Comparison of ENCODE assay signal across 8 cellular contexts in the genomic region with DNA sequence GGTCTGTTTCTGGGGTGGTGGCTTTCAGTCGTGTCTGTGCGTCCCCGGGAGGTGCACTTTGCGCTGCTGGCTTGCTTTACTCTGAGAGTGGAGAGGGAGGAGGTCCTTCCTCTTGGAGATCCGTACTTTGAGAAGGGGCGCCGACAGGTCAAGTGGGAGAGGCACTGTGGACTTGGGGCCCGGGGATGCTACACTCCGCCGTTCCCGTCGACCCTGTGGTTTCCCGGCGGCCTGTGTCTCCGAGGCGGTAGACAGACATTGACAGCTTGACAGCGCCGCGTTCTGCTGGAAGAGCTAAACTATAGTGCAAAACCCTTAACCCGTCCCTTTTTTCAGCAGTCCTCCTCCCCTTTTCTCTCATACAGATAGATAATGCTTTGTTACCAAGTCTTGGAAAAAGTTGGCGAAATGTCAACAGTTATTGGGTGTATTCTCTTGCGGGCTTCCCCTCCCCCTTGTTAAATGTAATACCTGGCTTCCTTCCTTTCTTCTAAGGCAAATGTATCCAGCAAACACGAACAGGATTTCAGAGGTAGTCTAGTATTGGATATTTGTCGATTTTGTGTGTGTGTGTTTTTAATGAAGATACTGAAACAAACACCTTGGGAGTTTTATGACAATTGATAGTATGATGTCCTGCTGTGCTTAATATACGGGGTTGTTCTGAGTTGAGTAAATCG. TPM values are rescaled to one million over a fixed set of nuclear protein-coding genes. Genes with fewer than 3 reads are reported as not detected.
DNase-seq lines count a peak whose midpoint lies in the region; TF ChIP-seq lines count a peak whose summit lies in the region.

No MANE protein-coding gene starts in this region.

- BruUV-seq in Calu3 (replicated peaks; lab: Mats Ljungman, UMichigan): no TSS peak

- H3K4me1 ChIP-seq in SK-N-SH (ENCODE audit: control insufficient read depth in 1 of 2, insufficient read depth in 2 of 2, low read depth in 1 of 2, low read length in 1 of 2): peaks cover 40 to 52% of the 10 kb centered on the region in 2 experiments

- peaks cover 84% of the 10 kb centered on the region for H3K4me1 Mint-ChIP-seq in Calu3 (ENCODE audit: low read depth, unreplicated experiment)

- POLR2A ChIA-PET in SK-N-SH (lab: Yijun Ruan, JAX): interaction anchor here (1.2 to 2.5 kb wide), 2 partner anchors 41 to 159 kb away, joined by 4 to 12 read pairs; no protein-coding TSS in a partner anchor

- H3K27me3 Mint-ChIP-seq in Calu3 (ENCODE audit: unreplicated experiment): no peaks in the 10 kb centered on the region

- H4K20me1 ChIP-seq in SK-N-SH (ENCODE audit: insufficient read depth): peaks cover 96% of the 10 kb centered on the region

- peak overlapping the region; percentile 98 for H3K4me3 Mint-ChIP-seq in Calu3 (ENCODE audit: low read depth, unreplicated experiment)

- TF ChIP-seq RAD21 in SK-N-SH (IDR thresholded peaks at IDR 0.05; ENCODE audit: low read length): peak; percentile 46; the same call in 1 of the 2 replicates

- no peaks in the 10 kb centered on the region for H3K9me3 ChIP-seq in SK-N-SH

- in situ Hi-C loops in astrocyte of the cerebellum (cut with HindIII; ENCODE audit: low sequenced_read_pairs): loop anchor here (10.0 kb wide), 1 partner anchor 164 kb away; no protein-coding TSS in a partner anchor

- H3K27ac ChIP-seq in SK-N-SH (ENCODE audit: low read depth in 2 of 2, low read length in 1 of 2): peak overlapping the region; percentile 91 to 93

- H3K4me2 ChIP-seq in SK-N-SH: peak overlapping the region; percentile 95

- H3F3A ChIP-seq in SK-N-SH (replicated peaks; ENCODE audit: insufficient read depth): peaks cover 86% of the 10 kb centered on the region

- TF ChIP-seq CTCF in Calu3 (IDR thresholded peaks at IDR 0.05; ENCODE audit: unreplicated experiment) (no peak), SK-N-SH (IDR thresholded peaks at IDR 0.05) (no peak), astrocyte of the cerebellum (IDR thresholded peaks at IDR 0.05; ENCODE audit: low read depth, low read length, missing control alignments) (no peak)

- peaks cover 100% of the 10 kb centered on the region for H3K36me3 Mint-ChIP-seq in Calu3 (ENCODE audit: insufficient read depth, unreplicated experiment)

- no peaks in the 10 kb centered on the region for H3K9me3 Mint-ChIP-seq in Calu3 (ENCODE audit: low read depth, unreplicated experiment)

- no peak for TF ChIP-seq EP300 in SK-N-SH (IDR thresholded peaks at IDR 0.05; ENCODE audit: borderline replicate concordance in 1 of 2, low read depth in 1 of 2, low read length in 1 of 2)

- CTCF ChIA-PET in Calu3 (lab: Charles Lee) (interaction anchor here (0.6 to 2.7 kb wide), 9 partner anchors 34 to 307 kb away, joined by 3 to 34 read pairs (median 4); no protein-coding TSS in a partner anchor), SK-N-SH (lab: Yijun Ruan, JAX) (interaction anchor here (0.7 to 13.6 kb wide), 54 partner anchors 9 to 605 kb away, joined by 3 to 315 read pairs (median 6); a partner anchor contains a TSS)

- H3K27ac Mint-ChIP-seq in Calu3 (ENCODE audit: unreplicated experiment): peak overlapping the region; percentile 77

- 8% methylated on average over 22 of the region's 26 CpGs for WGBS in SK-N-SH (ENCODE audit: low lambda C conversion rate)

- no peak overlapping the region for H2AFZ ChIP-seq in SK-N-SH (ENCODE audit: low read depth)

- DNase-seq in Calu3 (peak; percentile 74), HK-2 (ENCODE audit: unreplicated experiment) (peak; percentile 62), SK-N-SH (peak; percentile 48), astrocyte of the cerebellum (ENCODE audit: low read depth) (no peak), hippocampal formation (lab: John Stamatoyannopoulos, UW) (peak; percentile 41 to 44), renal cortical epithelial cell (ENCODE audit: low read depth) (peak; percentile 51), HuH-7 (ENCODE audit: low spot score) (no peak), NK-92 (lab: John Stamatoyannopoulos, UW; ENCODE audit: unreplicated experiment) (no peak)

- H3K9me2 ChIP-seq in SK-N-SH: no peaks in the 10 kb centered on the region

- peaks cover 70 to 83% of the 10 kb centered on the region in 2 experiments for H3K36me3 ChIP-seq in SK-N-SH (replicated peaks in 1 of 2; ENCODE audit: control insufficient read depth in 1 of 2, insufficient read depth in 2 of 2, low read length in 1 of 2)

- H3K9ac ChIP-seq in SK-N-SH: peak overlapping the region; percentile 99

- H3K79me2 ChIP-seq in SK-N-SH (ENCODE audit: insufficient read depth): peaks cover 100% of the 10 kb centered on the region

- H3K27me3 ChIP-seq in SK-N-SH (ENCODE audit: insufficient read depth): no peaks in the 10 kb centered on the region

- H3K4me3 ChIP-seq in SK-N-SH (ENCODE audit: low read depth in 2 of 2, low read length in 1 of 2): peak overlapping the region; percentile 64 to 83
- peak overlapping the region; percentile 97 for H3K4me3 ChIP-seq in astrocyte of the cerebellum (ENCODE audit: low read depth, low read length)

- intact Hi-C loops in Calu3 (cut with micrococcal nuclease; ENCODE audit: unreplicated experiment): loop anchor here (1.0 kb wide), 1 partner anchor 267 kb away; no protein-coding TSS in a partner anchor

TF ChIP-seq in SK-N-SH, 30 proteins besides CTCF, POLR2A, EP300 and RAD21 (continues in another document):
- no peak for TF ChIP-seq YY1 (IDR thresholded peaks at IDR 0.05; ENCODE audit: low read depth)
- no peak for TF ChIP-seq CHD2 (IDR thresholded peaks at IDR 0.05; ENCODE audit: low read length, partially characterized antibody)
- TF ChIP-seq, protein P1, sequence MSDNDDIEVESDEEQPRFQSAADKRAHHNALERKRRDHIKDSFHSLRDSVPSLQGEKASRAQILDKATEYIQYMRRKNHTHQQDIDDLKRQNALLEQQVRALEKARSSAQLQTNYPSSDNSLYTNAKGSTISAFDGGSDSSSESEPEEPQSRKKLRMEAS (IDR thresholded peaks at IDR 0.05; ENCODE audit: low read depth): peak; percentile 35; the same call in 1 of the 2 replicates
- TF ChIP-seq, protein P2, sequence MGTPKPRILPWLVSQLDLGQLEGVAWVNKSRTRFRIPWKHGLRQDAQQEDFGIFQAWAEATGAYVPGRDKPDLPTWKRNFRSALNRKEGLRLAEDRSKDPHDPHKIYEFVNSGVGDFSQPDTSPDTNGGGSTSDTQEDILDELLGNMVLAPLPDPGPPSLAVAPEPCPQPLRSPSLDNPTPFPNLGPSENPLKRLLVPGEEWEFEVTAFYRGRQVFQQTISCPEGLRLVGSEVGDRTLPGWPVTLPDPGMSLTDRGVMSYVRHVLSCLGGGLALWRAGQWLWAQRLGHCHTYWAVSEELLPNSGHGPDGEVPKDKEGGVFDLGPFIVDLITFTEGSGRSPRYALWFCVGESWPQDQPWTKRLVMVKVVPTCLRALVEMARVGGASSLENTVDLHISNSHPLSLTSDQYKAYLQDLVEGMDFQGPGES (IDR thresholded peaks at IDR 0.05; ENCODE audit: low read depth, low read length): no peak
- no peak for TF ChIP-seq FOXM1 (IDR thresholded peaks at IDR 0.05; ENCODE audit: low read depth)
- TF ChIP-seq, protein P3, sequence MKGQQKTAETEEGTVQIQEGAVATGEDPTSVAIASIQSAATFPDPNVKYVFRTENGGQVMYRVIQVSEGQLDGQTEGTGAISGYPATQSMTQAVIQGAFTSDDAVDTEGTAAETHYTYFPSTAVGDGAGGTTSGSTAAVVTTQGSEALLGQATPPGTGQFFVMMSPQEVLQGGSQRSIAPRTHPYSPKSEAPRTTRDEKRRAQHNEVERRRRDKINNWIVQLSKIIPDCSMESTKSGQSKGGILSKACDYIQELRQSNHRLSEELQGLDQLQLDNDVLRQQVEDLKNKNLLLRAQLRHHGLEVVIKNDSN (IDR thresholded peaks at IDR 0.05; ENCODE audit: borderline replicate concordance, low read depth): no peak
- no peak for TF ChIP-seq GATA2 (CRISPR knock-in tag; IDR thresholded peaks at IDR 0.05)
- no peak for TF ChIP-seq FOXJ3 (CRISPR knock-in tag; IDR thresholded peaks at IDR 0.05)
- no peak for TF ChIP-seq RXRA (IDR thresholded peaks at IDR 0.05; ENCODE audit: borderline replicate concordance, low read depth)
- TF ChIP-seq POLR2AphosphoS5 (IDR thresholded peaks at IDR 0.05; ENCODE audit: low read depth, low read length): peak; percentile 11; the same call in 1 of the 2 replicates
- TF ChIP-seq RFX5 (IDR thresholded peaks at IDR 0.05; ENCODE audit: low read length): no peak
- 0 out of 2 replicates have a peak, but pooled peaks have one; percentile 28 for TF ChIP-seq TAF1 (IDR thresholded peaks at IDR 0.05; ENCODE audit: borderline replicate concordance, low read depth, low read length)
- no peak; the same call in 1 of the 2 replicates for TF ChIP-seq FOSL2 (IDR thresholded peaks at IDR 0.05; ENCODE audit: borderline replicate concordance, low read depth)
- TF ChIP-seq JUND (IDR thresholded peaks at IDR 0.05): no peak
- TF ChIP-seq SMC3 (IDR thresholded peaks at IDR 0.05; ENCODE audit: low read depth, low read length): peak; percentile 19; the same call in 1 of the 2 replicates
- peak; percentile 71; the same call in 1 of the 2 replicates for TF ChIP-seq SIN3A (IDR thresholded peaks at IDR 0.05; ENCODE audit: borderline replicate concordance, low read depth, low read length)
- TF ChIP-seq, protein P4, sequence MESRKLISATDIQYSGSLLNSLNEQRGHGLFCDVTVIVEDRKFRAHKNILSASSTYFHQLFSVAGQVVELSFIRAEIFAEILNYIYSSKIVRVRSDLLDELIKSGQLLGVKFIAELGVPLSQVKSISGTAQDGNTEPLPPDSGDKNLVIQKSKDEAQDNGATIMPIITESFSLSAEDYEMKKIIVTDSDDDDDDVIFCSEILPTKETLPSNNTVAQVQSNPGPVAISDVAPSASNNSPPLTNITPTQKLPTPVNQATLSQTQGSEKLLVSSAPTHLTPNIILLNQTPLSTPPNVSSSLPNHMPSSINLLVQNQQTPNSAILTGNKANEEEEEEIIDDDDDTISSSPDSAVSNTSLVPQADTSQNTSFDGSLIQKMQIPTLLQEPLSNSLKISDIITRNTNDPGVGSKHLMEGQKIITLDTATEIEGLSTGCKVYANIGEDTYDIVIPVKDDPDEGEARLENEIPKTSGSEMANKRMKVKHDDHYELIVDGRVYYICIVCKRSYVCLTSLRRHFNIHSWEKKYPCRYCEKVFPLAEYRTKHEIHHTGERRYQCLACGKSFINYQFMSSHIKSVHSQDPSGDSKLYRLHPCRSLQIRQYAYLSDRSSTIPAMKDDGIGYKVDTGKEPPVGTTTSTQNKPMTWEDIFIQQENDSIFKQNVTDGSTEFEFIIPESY (IDR thresholded peaks at IDR 0.05; ENCODE audit: borderline replicate concordance, low read depth): no peak; the same call in 1 of the 2 replicates

RNA-seq across cellular contexts. Expression of a gene that starts 6.6 kb away (rescaled TPM):
- 691 and 1,158 TPM in 2 replicates for total RNA-seq in Calu3 (2022)
- polyA plus RNA-seq in SK-N-SH (2012; rRNA removed): 1,371 and 1,764 TPM in 2 replicates
- polyA plus RNA-seq in SK-N-SH (2012; cell fraction: cytosol; rRNA removed): 1,590 and 2,049 TPM in 2 replicates
- 2,523 and 2,991 TPM in 2 replicates for polyA plus RNA-seq in SK-N-SH (2012; cell fraction: nucleus; rRNA removed)
- 1,733 and 1,925 TPM in 2 replicates for total RNA-seq in renal cortical epithelial cell

Comparison
In these comparisons a context has a peak if more than half of its experiments do, and no peak if none do; other contexts are left out.
1. DNase-seq: peak in Calu3 (single experiment), HK-2 (single experiment), SK-N-SH (single experiment), hippocampal formation (2 of 2) and renal cortical epithelial cell (single experiment); none in astrocyte of the cerebellum (single experiment), HuH-7 (single experiment) and NK-92 (single experiment).